Comparison of ENCODE assay signal across 10 cellular contexts in genomic region chr5:95915999-95916686, GRCh38. TPM values are rescaled to one million over a fixed set of nuclear protein-coding genes. Genes with fewer than 3 reads are reported as not detected.
DNase-seq lines count a peak whose midpoint lies in the region; ATAC-seq and TF ChIP-seq lines count a peak whose summit lies in the region.
"Had no signal": no experiment of that assay in that cellular context is flagged by ENCODE, and none has a peak within 500 bp of the region (broad histone marks: within the 10 kb centered on the region; RNA-seq: fewer than 3 reads in every experiment).

No MANE protein-coding gene starts in this region.

- H3K27me3 ChIP-seq in HL-60 (ENCODE audit: insufficient read depth, poor library complexity, severe bottlenecking): no peaks in the 10 kb centered on the region

- DNase-seq in HL-60 (ENCODE audit: low read depth in 1 of 2, low spot score in 1 of 2) (peak in 1 of 2 experiments; percentile 25), mucosa of descending colon (no peak), HEK293T (ENCODE audit: extremely low spot score) (no peak), NCI-H524 (lab: John Stamatoyannopoulos, UW) (no peak), NCI-H2227 treated with DMSO at 0.1 percent for 48 hours (lab: John Stamatoyannopoulos, UW) (no peak)
- DNase-seq in stimulated activated CD4-positive, alpha-beta T cell treated with anti-CD3 and anti-CD28 coated beads, Interleukin-2, amount 100 ng/mL, for 24 hours: no peak
- DNase-seq: activated naive CD4-positive, alpha-beta T cell treated with anti-CD3 and anti-CD28 coated beads for 36 hours; PC-3 had no signal

- intact Hi-C loops in mucosa of descending colon (cut with DNase I, micrococcal nuclease): no loop called here

- no peaks in the 10 kb centered on the region for H3K9me3 ChIP-seq in mucosa of descending colon

- peaks cover 14% of the 10 kb centered on the region for H3K4me1 ChIP-seq in mucosa of descending colon (ENCODE audit: low read depth)

- H3K4me3 ChIP-seq in HL-60 (replicated peaks; ENCODE audit: insufficient read depth, low read length) (no peak overlapping the region), mucosa of descending colon (no peak overlapping the region)

- peak overlapping the region; percentile 58 for H3K27ac ChIP-seq in HL-60 (replicated peaks)

- TF ChIP-seq CTCF in HL-60 (IDR thresholded peaks at IDR 0.05; ENCODE audit: insufficient read depth, low read length) (no peak), mucosa of descending colon (IDR thresholded peaks at IDR 0.05) (no peak)

- CTCF ChIA-PET in HEK293T (lab: Yijun Ruan, JAX): no interaction called here

- peak; percentile 70 for ATAC-seq in GM18861 (IDR thresholded peaks at IDR 0.05; ENCODE audit: unreplicated experiment)
- ATAC-seq in GM21737 (IDR thresholded peaks at IDR 0.05; ENCODE audit: unreplicated experiment): peak; percentile 69
- peak; percentile 24 for ATAC-seq in mucosa of descending colon
- ATAC-seq: PC-3 had no signal

- POLR2A ChIA-PET in HEK293T (lab: Yijun Ruan, JAX): no interaction called here

- H3K36me3 ChIP-seq in mucosa of descending colon (ENCODE audit: low read depth): no peaks in the 10 kb centered on the region

TF ChIP-seq in HEK293T, 16 proteins besides CTCF, POLR2A, EP300 and RAD21:
- TF ChIP-seq ELF4 (IDR thresholded peaks at IDR 0.05) (no peak), NFRKB (IDR thresholded peaks at IDR 0.05) (no peak), BHLHE40 (IDR thresholded peaks at IDR 0.05; ENCODE audit: borderline replicate concordance) (no peak), ARNT (IDR thresholded peaks at IDR 0.05) (no peak), L3MBTL2 (conservative IDR thresholded peaks at IDR 0.05) (no peak), LEF1 (IDR thresholded peaks at IDR 0.05; ENCODE audit: borderline replicate concordance) (no peak), PKNOX1 (IDR thresholded peaks at IDR 0.05) (no peak), FOXA1 (IDR thresholded peaks at IDR 0.05) (no peak), FOXM1 (IDR thresholded peaks at IDR 0.05; ENCODE audit: borderline replicate concordance) (no peak), SP1 (IDR thresholded peaks at IDR 0.05) (no peak), CTBP1 (IDR thresholded peaks at IDR 0.05; ENCODE audit: borderline replicate concordance) (no peak), SUZ12 (IDR thresholded peaks at IDR 0.05) (no peak), HDGF (IDR thresholded peaks at IDR 0.05; ENCODE audit: borderline replicate concordance) (no peak), TARDBP (IDR thresholded peaks at IDR 0.05) (no peak), FOXK2 (IDR thresholded peaks at IDR 0.05) (no peak), ZNF384 (IDR thresholded peaks at IDR 0.05) (no peak)

RNA-seq across cellular contexts. Expression of gene ELL2, which starts 45.5 kb away (rescaled TPM):
- 10 to 100 TPM; 26.9 to 42.7 (median 31.7) TPM for total RNA-seq in mucosa of descending colon
